8 cellular contexts compared by ENCODE assay signal in genomic region chr6:131780600-131780999, GRCh38.
"Had no signal": no experiment of that assay in that cellular context is flagged by ENCODE, and none has a peak within 500 bp of the region (broad histone marks: within the 10 kb centered on the region; RNA-seq: fewer than 3 reads in every experiment).

No MANE protein-coding gene starts in this region.

- DNase-seq: IMR-90, KBM-7, KG1 had no signal

- H3K4me2 ChIP-seq: KMS-11 had no signal

- H3K36me3 Mint-ChIP-seq: IgD-negative memory B cell had no signal

- H3K27ac Mint-ChIP-seq: IgD-negative memory B cell had no signal

- H3K4me1 Mint-ChIP-seq: IgD-negative memory B cell had no signal

- H3K9ac ChIP-seq: KMS-11 had no signal

- H3K27me3 Mint-ChIP-seq: IgD-negative memory B cell had no signal

- FAIRE-seq: HepG2, HTR-8/SVneo had no signal

- H3K4me3 Mint-ChIP-seq: IgD-negative memory B cell had no signal

- H3K27ac ChIP-seq: HL-60, KMS-11 had no signal

- ATAC-seq: HepG2 had no signal
